ENCODE assay signal across 11 cellular contexts in the genomic region with DNA sequence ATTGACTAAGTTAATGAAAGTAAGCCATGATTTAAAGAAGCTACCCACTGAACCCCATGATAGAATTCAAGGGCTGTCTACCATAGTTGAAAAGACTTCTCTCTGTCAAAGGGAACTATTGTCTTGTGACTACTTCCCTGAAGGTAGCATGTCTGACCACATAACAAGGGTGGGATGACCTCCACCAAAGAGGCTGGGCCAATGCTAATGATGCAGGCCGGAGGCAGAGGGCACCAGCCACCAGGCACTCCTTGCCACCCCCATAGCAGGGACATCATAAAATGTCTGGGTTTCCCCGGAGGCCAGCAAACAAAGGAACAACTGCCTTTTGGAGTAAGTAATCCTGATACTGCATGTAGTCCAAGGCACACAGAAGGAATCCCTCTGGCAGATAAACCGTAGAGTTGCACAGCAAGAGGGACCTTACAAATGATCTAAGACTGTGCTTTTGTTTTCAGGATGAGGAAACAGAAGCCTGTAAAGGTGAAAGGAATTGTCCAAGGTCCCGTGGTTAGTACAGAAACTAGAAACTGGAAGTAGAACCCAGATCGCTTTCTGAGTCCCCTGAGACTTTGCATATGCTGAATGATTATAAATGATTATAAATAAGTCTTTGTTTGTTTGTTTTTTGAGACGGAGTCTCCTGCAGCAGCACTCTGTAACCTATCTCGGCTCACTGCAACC. TPM values are rescaled to one million over a fixed set of nuclear protein-coding genes. Genes with fewer than 3 reads are reported as not detected.
A peak's percentile ranks its signal among the peaks of the same experiment; 100 is the strongest.
DNase-seq lines count a peak whose midpoint lies in the region; ATAC-seq and TF ChIP-seq lines count a peak whose summit lies in the region.
"Had no signal": no experiment of that assay in that cellular context is flagged by ENCODE, and none has a peak within 500 bp of the region (broad histone marks: within the 10 kb centered on the region; RNA-seq: fewer than 3 reads in every experiment).

No MANE protein-coding gene starts in this region.

- in situ Hi-C loops in SK-MEL-5 (cut with HindIII; ENCODE audit: low pct_unique_long_range_greater_than_20kb, low sequenced_read_pairs): no loop called here

- no peaks in the 10 kb centered on the region for H3K36me3 ChIP-seq in prostate gland
- H3K36me3 ChIP-seq: SJSA1 had no signal

- no peaks in the 10 kb centered on the region for H3K27me3 ChIP-seq in prostate gland (replicated peaks; ENCODE audit: insufficient read depth)
- no peaks in the 10 kb centered on the region for H3K27me3 ChIP-seq in CD4-positive, alpha-beta T cell (ENCODE audit: control insufficient read depth, insufficient read depth, low read length)
- H3K27me3 ChIP-seq: SJSA1 had no signal

- intact Hi-C loops in prostate gland (cut with DNase I): no loop called here
- intact Hi-C loops in CD4-positive, alpha-beta T cell (cut with DNase I, micrococcal nuclease): no loop called here

- WGBS in prostate gland: 77% methylated on average over 7 of the region's 7 CpGs

- no peaks in the 10 kb centered on the region for H3K9me3 Mint-ChIP-seq in CD4-positive, alpha-beta T cell
- H3K9me3 Mint-ChIP-seq: activated CD4-positive, alpha-beta T cell treated with anti-CD3 and anti-CD28 coated beads, Interleukin-2, amount 10 ng/mL, durations not matched to agents 24 days and 14 days; activated naive CD8-positive, alpha-beta T cell treated with anti-CD3 and anti-CD28 coated beads, Interleukin-2, amount 50 U/mL, for 24 hours had no signal

- H3K4me1 Mint-ChIP-seq in CD4-positive, alpha-beta T cell (ENCODE audit: low read depth): no peaks in the 10 kb centered on the region
- H3K4me1 Mint-ChIP-seq: activated CD4-positive, alpha-beta T cell treated with anti-CD3 and anti-CD28 coated beads, Interleukin-2, amount 10 ng/mL, durations not matched to agents 24 days and 14 days had no signal

- H3K4me3 ChIP-seq in prostate gland: no peak overlapping the region
- H3K4me3 ChIP-seq: SJSA1 had no signal

- TF ChIP-seq CTCF in prostate gland (IDR thresholded peaks at IDR 0.05): no peak
- no peak for TF ChIP-seq CTCF in CD4-positive, alpha-beta T cell (IDR thresholded peaks at IDR 0.05)

- H3K9me3 ChIP-seq in prostate gland: no peaks in the 10 kb centered on the region
- H3K9me3 ChIP-seq in CD4-positive, alpha-beta T cell (ENCODE audit: control insufficient read depth, low read length): no peaks in the 10 kb centered on the region
- H3K9me3 ChIP-seq: SJSA1 had no signal

- CTCF ChIA-PET in CD4-positive, alpha-beta T cell (lab: Charles Lee): interaction anchor here (0.6 kb wide), 1 partner anchor 1078 kb away, joined by 3 read pairs; no protein-coding TSS in a partner anchor

- H3K36me3 Mint-ChIP-seq in CD4-positive, alpha-beta T cell (ENCODE audit: low read depth): no peaks in the 10 kb centered on the region

- ATAC-seq in GM18858 (IDR thresholded peaks at IDR 0.05; ENCODE audit: unreplicated experiment) (peak; percentile 88), GM21619 (IDR thresholded peaks at IDR 0.05; ENCODE audit: unreplicated experiment) (peak; percentile 93), HG03159 (IDR thresholded peaks at IDR 0.05; ENCODE audit: unreplicated experiment) (peak; percentile 92)
- no peak for ATAC-seq in CD4-positive, alpha-beta T cell (ENCODE audit: poor library complexity)
- ATAC-seq: activated naive CD8-positive, alpha-beta T cell treated with anti-CD3 and anti-CD28 coated beads, Interleukin-2, amount 50 U/mL, for 24 hours had no signal

- no peaks in the 10 kb centered on the region for H3K27me3 Mint-ChIP-seq in CD4-positive, alpha-beta T cell
- H3K27me3 Mint-ChIP-seq: activated naive CD8-positive, alpha-beta T cell treated with anti-CD3 and anti-CD28 coated beads, Interleukin-2, amount 50 U/mL, for 24 hours had no signal

- no peaks in the 10 kb centered on the region for H3K4me1 ChIP-seq in prostate gland (replicated peaks)
- H3K4me1 ChIP-seq: SJSA1 had no signal

- peak; percentile 86 for DNase-seq in SK-MEL-5 (ENCODE audit: low read depth, low spot score)
- DNase-seq in prostate gland (ENCODE audit: low spot score): no peak
- no peak for DNase-seq in cerebellar cortex (ENCODE audit: low spot score)
- DNase-seq in CD4-positive, alpha-beta T cell: no peak
- no peak for DNase-seq in islet precursor cell
- DNase-seq: activated CD4-positive, alpha-beta T cell treated with anti-CD3 and anti-CD28 coated beads, Interleukin-2, amount 10 ng/mL, durations not matched to agents 24 days and 14 days; activated naive CD8-positive, alpha-beta T cell treated with anti-CD3 and anti-CD28 coated beads, Interleukin-2, amount 50 U/mL, for 24 hours had no signal

- H3K27ac ChIP-seq in prostate gland: no peak overlapping the region
- H3K27ac ChIP-seq in CD4-positive, alpha-beta T cell (ENCODE audit: low read depth, low read length): no peak overlapping the region
- H3K27ac ChIP-seq: SJSA1 had no signal

- no peak for TF ChIP-seq POLR2A in prostate gland (IDR thresholded peaks at IDR 0.05)

- H3K4me3 Mint-ChIP-seq in CD4-positive, alpha-beta T cell: no peak overlapping the region
- H3K4me3 Mint-ChIP-seq: activated CD4-positive, alpha-beta T cell treated with anti-CD3 and anti-CD28 coated beads, Interleukin-2, amount 10 ng/mL, durations not matched to agents 24 days and 14 days; activated naive CD8-positive, alpha-beta T cell treated with anti-CD3 and anti-CD28 coated beads, Interleukin-2, amount 50 U/mL, for 24 hours had no signal

- no peak overlapping the region for H3K27ac Mint-ChIP-seq in CD4-positive, alpha-beta T cell
- H3K27ac Mint-ChIP-seq: activated CD4-positive, alpha-beta T cell treated with anti-CD3 and anti-CD28 coated beads, Interleukin-2, amount 10 ng/mL, durations not matched to agents 24 days and 14 days; activated naive CD8-positive, alpha-beta T cell treated with anti-CD3 and anti-CD28 coated beads, Interleukin-2, amount 50 U/mL, for 24 hours had no signal

- POLR2A ChIA-PET in CD4-positive, alpha-beta T cell (lab: Charles Lee): no interaction called here

RNA-seq across cellular contexts. Expression of gene ITPKB, which starts 33.5 kb away (rescaled TPM):
- 56.9 and 66.0 TPM in 2 replicates for total RNA-seq in SK-MEL-5 (2014; rRNA removed; shearing (Covaris generic))
- polyA plus RNA-seq in SK-MEL-5 (2015; cell fraction: cytosol; rRNA removed): 97.7 and 127 TPM in 2 replicates
- 55.2 and 60.1 TPM in 2 replicates for polyA plus RNA-seq in SK-MEL-5 (2015; cell fraction: nucleus; rRNA removed)
- total RNA-seq in prostate gland: 10 to 100 TPM; 47.5 to 49.2 TPM
- 100 to 1,000 TPM; 565 to 583 TPM for total RNA-seq in CD4-positive, alpha-beta T cell
